In the genomic region with DNA sequence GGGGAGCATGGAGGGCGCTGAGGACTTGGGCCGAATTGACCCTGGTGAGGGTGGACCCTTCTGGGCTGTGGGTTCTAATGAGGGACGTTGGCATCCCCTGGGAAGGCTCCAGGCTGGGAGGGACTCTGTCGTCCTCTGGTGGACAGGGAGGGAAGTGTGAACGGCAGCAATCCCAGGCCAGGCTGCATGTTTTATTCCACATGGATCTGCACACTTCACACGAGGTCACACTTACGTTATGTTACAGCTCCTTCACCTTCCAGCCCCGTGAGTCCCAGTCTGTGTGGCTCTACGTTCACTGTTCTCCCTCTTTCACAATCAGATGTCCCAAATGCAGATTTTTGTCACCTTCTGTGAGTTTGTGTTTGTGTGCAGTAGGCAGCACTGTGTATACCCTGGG, we compare ENCODE assay signal across 1 cellular context.
A peak's percentile ranks its signal among the peaks of the same experiment; 100 is the strongest.
TF ChIP-seq lines count a peak whose summit lies in the region.

No MANE protein-coding gene starts in this region.

TF ChIP-seq in HEK293, 187 proteins besides CTCF, POLR2A, EP300 and RAD21 (continued from another document):
- 0 out of 2 replicates have a peak, but pooled peaks have one; percentile 7 for TF ChIP-seq ZNF211 (tag by site-specific recombination; IDR thresholded peaks at IDR 0.05; ENCODE audit: low read depth)
- peak; percentile 34; the same call in 1 of the 2 replicates for TF ChIP-seq KLF8 (tag by site-specific recombination; IDR thresholded peaks at IDR 0.05)
- TF ChIP-seq, protein P1, sequence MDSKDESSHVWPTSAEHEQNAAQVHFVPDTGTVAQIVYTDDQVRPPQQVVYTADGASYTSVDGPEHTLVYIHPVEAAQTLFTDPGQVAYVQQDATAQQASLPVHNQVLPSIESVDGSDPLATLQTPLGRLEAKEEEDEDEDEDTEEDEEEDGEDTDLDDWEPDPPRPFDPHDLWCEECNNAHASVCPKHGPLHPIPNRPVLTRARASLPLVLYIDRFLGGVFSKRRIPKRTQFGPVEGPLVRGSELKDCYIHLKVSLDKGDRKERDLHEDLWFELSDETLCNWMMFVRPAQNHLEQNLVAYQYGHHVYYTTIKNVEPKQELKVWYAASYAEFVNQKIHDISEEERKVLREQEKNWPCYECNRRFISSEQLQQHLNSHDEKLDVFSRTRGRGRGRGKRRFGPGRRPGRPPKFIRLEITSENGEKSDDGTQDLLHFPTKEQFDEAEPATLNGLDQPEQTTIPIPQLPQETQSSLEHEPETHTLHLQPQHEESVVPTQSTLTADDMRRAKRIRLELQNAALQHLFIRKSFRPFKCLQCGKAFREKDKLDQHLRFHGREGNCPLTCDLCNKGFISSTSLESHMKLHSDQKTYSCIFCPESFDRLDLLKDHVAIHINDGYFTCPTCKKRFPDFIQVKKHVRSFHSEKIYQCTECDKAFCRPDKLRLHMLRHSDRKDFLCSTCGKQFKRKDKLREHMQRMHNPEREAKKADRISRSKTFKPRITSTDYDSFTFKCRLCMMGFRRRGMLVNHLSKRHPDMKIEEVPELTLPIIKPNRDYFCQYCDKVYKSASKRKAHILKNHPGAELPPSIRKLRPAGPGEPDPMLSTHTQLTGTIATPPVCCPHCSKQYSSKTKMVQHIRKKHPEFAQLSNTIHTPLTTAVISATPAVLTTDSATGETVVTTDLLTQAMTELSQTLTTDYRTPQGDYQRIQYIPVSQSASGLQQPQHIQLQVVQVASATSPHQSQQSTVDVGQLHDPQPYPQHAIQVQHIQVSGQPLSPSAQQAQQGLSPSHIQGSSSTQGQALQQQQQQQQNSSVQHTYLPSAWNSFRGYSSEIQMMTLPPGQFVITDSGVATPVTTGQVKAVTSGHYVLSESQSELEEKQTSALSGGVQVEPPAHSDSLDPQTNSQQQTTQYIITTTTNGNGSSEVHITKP (tag by site-specific recombination; IDR thresholded peaks at IDR 0.05), result 0 out of 2 replicates have a peak, but pooled peaks have one; percentile 28
- TF ChIP-seq ZFP37 (tag by site-specific recombination; IDR thresholded peaks at IDR 0.05), result peak; percentile 65
- 0 out of 2 replicates have a peak, but pooled peaks have one; percentile 29 for TF ChIP-seq ZNF501 (tag by site-specific recombination; IDR thresholded peaks at IDR 0.05)
